ENCODE assay signal across 1 cellular context in the genomic region with DNA sequence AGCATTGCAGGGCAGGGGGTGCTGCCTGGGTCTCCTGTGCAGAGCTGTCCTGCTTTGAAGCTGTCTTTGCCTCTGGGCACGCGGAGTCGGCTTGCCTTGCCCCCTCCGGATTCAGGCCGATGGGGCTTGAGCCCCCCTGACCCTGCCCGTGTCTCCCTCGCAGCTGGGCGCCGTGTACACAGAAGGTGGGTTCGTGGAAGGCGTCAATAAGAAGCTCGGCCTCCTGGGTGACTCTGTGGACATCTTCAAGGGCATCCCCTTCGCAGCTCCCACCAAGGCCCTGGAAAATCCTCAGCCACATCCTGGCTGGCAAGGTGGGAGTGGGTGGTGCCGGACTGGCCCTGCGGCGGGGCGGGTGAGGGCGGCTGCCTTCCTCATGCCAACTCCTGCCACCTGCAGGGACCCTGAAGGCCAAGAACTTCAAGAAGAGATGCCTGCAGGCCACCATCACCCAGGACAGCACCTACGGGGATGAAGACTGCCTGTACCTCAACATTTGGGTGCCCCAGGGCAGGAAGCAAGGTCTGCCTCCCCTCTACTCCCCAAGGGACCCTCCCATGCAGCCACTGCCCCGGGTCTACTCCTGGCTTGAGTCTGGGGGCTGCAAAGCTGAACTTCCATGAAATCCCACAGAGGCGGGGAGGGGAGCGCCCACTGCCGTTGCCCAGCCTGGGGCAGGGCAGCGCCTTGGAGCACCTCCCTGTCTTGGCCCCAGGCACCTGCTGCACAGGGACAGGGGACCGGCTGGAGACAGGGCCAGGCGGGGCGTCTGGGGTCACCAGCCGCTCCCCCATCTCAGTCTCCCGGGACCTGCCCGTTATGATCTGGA.
TF ChIP-seq lines count a peak whose summit lies in the region.

No MANE protein-coding gene starts in this region.

TF ChIP-seq in IMR-90, 13 proteins besides CTCF, POLR2A, EP300 and RAD21:
- TF ChIP-seq, protein P1, sequence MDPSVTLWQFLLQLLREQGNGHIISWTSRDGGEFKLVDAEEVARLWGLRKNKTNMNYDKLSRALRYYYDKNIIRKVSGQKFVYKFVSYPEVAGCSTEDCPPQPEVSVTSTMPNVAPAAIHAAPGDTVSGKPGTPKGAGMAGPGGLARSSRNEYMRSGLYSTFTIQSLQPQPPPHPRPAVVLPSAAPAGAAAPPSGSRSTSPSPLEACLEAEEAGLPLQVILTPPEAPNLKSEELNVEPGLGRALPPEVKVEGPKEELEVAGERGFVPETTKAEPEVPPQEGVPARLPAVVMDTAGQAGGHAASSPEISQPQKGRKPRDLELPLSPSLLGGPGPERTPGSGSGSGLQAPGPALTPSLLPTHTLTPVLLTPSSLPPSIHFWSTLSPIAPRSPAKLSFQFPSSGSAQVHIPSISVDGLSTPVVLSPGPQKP (IDR thresholded peaks at IDR 0.05; ENCODE audit: borderline replicate concordance, low read depth, low read length) = no peak
- TF ChIP-seq MXI1 (IDR thresholded peaks at IDR 0.05; ENCODE audit: borderline replicate concordance, low read depth, low read length) (no peak), BHLHE40 (IDR thresholded peaks at IDR 0.05; ENCODE audit: low read depth, low read length) (no peak), MAFK (IDR thresholded peaks at IDR 0.05; ENCODE audit: low read depth, low read length) (no peak), RCOR1 (IDR thresholded peaks at IDR 0.05; ENCODE audit: insufficient replicate concordance, low read length) (no peak), CHD1 (IDR thresholded peaks at IDR 0.05; ENCODE audit: low read depth, low read length) (no peak)
- TF ChIP-seq, protein P2, sequence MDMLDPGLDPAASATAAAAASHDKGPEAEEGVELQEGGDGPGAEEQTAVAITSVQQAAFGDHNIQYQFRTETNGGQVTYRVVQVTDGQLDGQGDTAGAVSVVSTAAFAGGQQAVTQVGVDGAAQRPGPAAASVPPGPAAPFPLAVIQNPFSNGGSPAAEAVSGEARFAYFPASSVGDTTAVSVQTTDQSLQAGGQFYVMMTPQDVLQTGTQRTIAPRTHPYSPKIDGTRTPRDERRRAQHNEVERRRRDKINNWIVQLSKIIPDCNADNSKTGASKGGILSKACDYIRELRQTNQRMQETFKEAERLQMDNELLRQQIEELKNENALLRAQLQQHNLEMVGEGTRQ (IDR thresholded peaks at IDR 0.05; ENCODE audit: low read depth, low read length) = no peak
